ENCODE assay signal across 1 cellular context in the genomic region with DNA sequence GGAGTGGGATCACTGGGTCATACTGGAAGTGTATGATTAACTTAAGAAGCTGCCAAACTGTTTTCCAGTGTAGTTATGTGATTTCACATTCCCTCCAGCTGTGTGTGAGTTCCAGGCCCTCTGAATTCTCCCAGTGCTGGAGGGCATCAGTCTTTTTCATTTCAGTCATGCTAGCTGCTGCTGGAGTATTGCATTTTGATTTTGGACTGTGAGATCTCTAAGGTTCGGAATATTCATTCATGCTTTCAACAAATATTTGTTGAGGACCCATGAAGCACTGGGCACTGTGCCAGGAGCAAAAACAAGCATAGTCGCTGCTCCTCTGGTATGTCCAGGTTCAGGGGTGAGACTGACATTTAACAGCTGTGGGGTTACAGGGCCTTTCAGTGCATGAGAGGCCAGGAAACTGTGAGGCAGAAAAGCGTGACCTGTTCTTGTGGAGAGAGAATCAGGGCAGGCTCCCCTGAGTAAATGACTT.
TF ChIP-seq lines count a peak whose summit lies in the region.

No MANE protein-coding gene starts in this region.

TF ChIP-seq in IMR-90, 13 proteins besides CTCF, POLR2A, EP300 and RAD21 (continued from another document):
- TF ChIP-seq MAFK (IDR thresholded peaks at IDR 0.05; ENCODE audit: low read depth, low read length) (no peak), RFX5 (IDR thresholded peaks at IDR 0.05; ENCODE audit: low read depth, low read length) (no peak)
TF ChIP-seq in IMR-90: peak in this region for 0.
